Comparison of ENCODE assay signal across 33 cellular contexts in genomic region chr6:140661691-140662090, GRCh38.
DNase-seq lines count a peak whose midpoint lies in the region; ATAC-seq and TF ChIP-seq lines count a peak whose summit lies in the region.
"Had no signal": no experiment of that assay in that cellular context is flagged by ENCODE, and none has a peak within 500 bp of the region (broad histone marks: within the 10 kb centered on the region; RNA-seq: fewer than 3 reads in every experiment).

No MANE protein-coding gene starts in this region.

- H3K27me3 ChIP-seq in SJSA1 (replicated peaks) = no peaks in the 10 kb centered on the region
- H3K27me3 ChIP-seq: foreskin keratinocyte, Peyer's patch, right lobe of liver, stomach, vagina had no signal

- no peaks in the 10 kb centered on the region for H3K36me3 ChIP-seq in SJSA1
- H3K36me3 ChIP-seq: Peyer's patch, right lobe of liver, stomach, vagina had no signal

- H3K36me3 Mint-ChIP-seq in T-helper 2 cell treated with Interferon-gamma antibody and Interleukin-4, amounts not matched to agents 5 μg/mL and 100 μg/mL, for 36 hours (ENCODE audit: low read depth) = no peaks in the 10 kb centered on the region
- H3K36me3 Mint-ChIP-seq: activated naive CD8-positive, alpha-beta T cell treated with anti-CD3 and anti-CD28 coated beads for 36 hours; CD8-positive, alpha-beta memory T cell; naive B cell had no signal

- no peaks in the 10 kb centered on the region for H3K9me3 Mint-ChIP-seq in T-helper 2 cell treated with Interferon-gamma antibody and Interleukin-4, amounts not matched to agents 5 μg/mL and 100 μg/mL, for 36 hours
- H3K9me3 Mint-ChIP-seq: activated B cell treated with CpG ODN at 0.5 μM for 24 hours; activated CD4-positive, alpha-beta T cell treated with anti-CD3 and anti-CD28 coated beads, Interleukin-2, amount 10 ng/mL, durations not matched to agents 7 days and 5 days; activated naive CD8-positive, alpha-beta T cell treated with anti-CD3 and anti-CD28 coated beads for 36 hours; CD8-positive, alpha-beta memory T cell; naive B cell had no signal

- peaks cover 1% of the 10 kb centered on the region for H3K27me3 Mint-ChIP-seq in T-helper 2 cell treated with Interferon-gamma antibody and Interleukin-4, amounts not matched to agents 5 μg/mL and 100 μg/mL, for 36 hours (ENCODE audit: low read depth)
- H3K27me3 Mint-ChIP-seq: activated B cell treated with CpG ODN at 0.5 μM for 24 hours; activated CD4-positive, alpha-beta T cell treated with anti-CD3 and anti-CD28 coated beads, Interleukin-2, amount 10 ng/mL, durations not matched to agents 7 days and 5 days; activated naive CD8-positive, alpha-beta T cell treated with anti-CD3 and anti-CD28 coated beads for 36 hours; CD8-positive, alpha-beta memory T cell; naive B cell had no signal

- no peaks in the 10 kb centered on the region for H3K9me3 ChIP-seq in SJSA1 (replicated peaks)
- H3K9me3 ChIP-seq: Peyer's patch, right lobe of liver, stomach, vagina had no signal

- DNase-seq in AG10803 (ENCODE audit: low read depth) (peak; percentile 60), HCEC 1CT (peak; percentile 76), SJSA1 (ENCODE audit: low read depth in 1 of 2, low spot score in 2 of 2) (peak in 1 of 2 experiments; percentile 34), kidney glomerular epithelial cell (lab: John Stamatoyannopoulos, UW) (peak; percentile 15), D341Med (ENCODE audit: low spot score) (no peak), T1000 (lab: John Stamatoyannopoulos, UW) (no peak)
- DNase-seq in T-helper 2 cell treated with Interferon-gamma antibody and Interleukin-4, amounts not matched to agents 5 μg/mL and 100 μg/mL, for 36 hours (ENCODE audit: low spot score) = no peak
- DNase-seq: activated B cell treated with CpG ODN at 0.5 μM for 24 hours; activated CD4-positive, alpha-beta T cell treated with anti-CD3 and anti-CD28 coated beads, Interleukin-2, amount 10 ng/mL, durations not matched to agents 7 days and 5 days; activated effector memory CD4-positive, alpha-beta T cell treated with anti-CD3 and anti-CD28 coated beads, Interleukin-2, amount 50 U/mL, for 16 hours; activated naive CD8-positive, alpha-beta T cell treated with anti-CD3 and anti-CD28 coated beads for 36 hours; activated T-cell treated with anti-CD3 and anti-CD28 coated beads, Interleukin-2, amount 50 U/mL, for 1 hour; aorta; CD8-positive, alpha-beta memory T cell; erythroblast; foreskin keratinocyte; GF-D8; GOT3; head of caudate nucleus; KG1; kidney; midbrain; MM.1S; naive B cell; NCI-H1930; Peyer's patch; right lobe of liver; SHP77 treated with DMSO at 0.1 percent for 48 hours; stimulated activated CD4-positive, alpha-beta T cell treated with anti-CD3 and anti-CD28 coated beads, Interleukin-4, amount 100 ng/mL, for 1 hour; stomach; T-helper 1 cell had no signal

- H3K27ac ChIP-seq in SJSA1 = 0 out of 2 replicates have a peak overlapping the region, but pooled peaks have one; percentile 24
- H3K27ac ChIP-seq: foreskin keratinocyte, Peyer's patch, right lobe of liver, stomach, vagina had no signal

- no peak for ATAC-seq in HG03280 (IDR thresholded peaks at IDR 0.05; ENCODE audit: unreplicated experiment)
- ATAC-seq: foreskin keratinocyte, right lobe of liver had no signal

- H3K4me1 ChIP-seq in SJSA1 (replicated peaks) = peaks cover 10% of the 10 kb centered on the region
- H3K4me1 ChIP-seq: Peyer's patch, right lobe of liver, stomach, vagina had no signal

- no peaks in the 10 kb centered on the region for H3K4me1 Mint-ChIP-seq in T-helper 2 cell treated with Interferon-gamma antibody and Interleukin-4, amounts not matched to agents 5 μg/mL and 100 μg/mL, for 36 hours (ENCODE audit: low read depth)
- H3K4me1 Mint-ChIP-seq: activated CD4-positive, alpha-beta T cell treated with anti-CD3 and anti-CD28 coated beads, Interleukin-2, amount 10 ng/mL, durations not matched to agents 7 days and 5 days; activated naive CD8-positive, alpha-beta T cell treated with anti-CD3 and anti-CD28 coated beads for 36 hours; CD8-positive, alpha-beta memory T cell had no signal

- no peak overlapping the region for H3K4me3 Mint-ChIP-seq in T-helper 2 cell treated with Interferon-gamma antibody and Interleukin-4, amounts not matched to agents 5 μg/mL and 100 μg/mL, for 36 hours
- H3K4me3 Mint-ChIP-seq: activated B cell treated with CpG ODN at 0.5 μM for 24 hours; activated CD4-positive, alpha-beta T cell treated with anti-CD3 and anti-CD28 coated beads, Interleukin-2, amount 10 ng/mL, durations not matched to agents 7 days and 5 days; activated naive CD8-positive, alpha-beta T cell treated with anti-CD3 and anti-CD28 coated beads for 36 hours; CD8-positive, alpha-beta memory T cell; naive B cell had no signal

- no peak for TF ChIP-seq CTCF in AG10803 (conservative IDR thresholded peaks at IDR 0.05; ENCODE audit: low read length)

- H3K27ac Mint-ChIP-seq in T-helper 2 cell treated with Interferon-gamma antibody and Interleukin-4, amounts not matched to agents 5 μg/mL and 100 μg/mL, for 36 hours = no peak overlapping the region
- H3K27ac Mint-ChIP-seq: activated B cell treated with CpG ODN at 0.5 μM for 24 hours; activated CD4-positive, alpha-beta T cell treated with anti-CD3 and anti-CD28 coated beads, Interleukin-2, amount 10 ng/mL, durations not matched to agents 7 days and 5 days; activated naive CD8-positive, alpha-beta T cell treated with anti-CD3 and anti-CD28 coated beads for 36 hours; CD8-positive, alpha-beta memory T cell; naive B cell had no signal

- H3K4me3 ChIP-seq in AG10803 (ENCODE audit: low read length) (no peak overlapping the region), SJSA1 (no peak overlapping the region)
- H3K4me3 ChIP-seq: Peyer's patch, right lobe of liver, stomach, vagina had no signal

Comparison
In these comparisons a context has a peak if more than half of its experiments do, and no peak if none do; other contexts are left out.
1. DNase-seq: peak in AG10803 (single experiment), HCEC 1CT (single experiment) and kidney glomerular epithelial cell (single experiment); none in D341Med (single experiment), T1000 (single experiment) and T-helper 2 cell treated with Interferon-gamma antibody and Interleukin-4, amounts not matched to agents 5 μg/mL and 100 μg/mL, for 36 hours (single experiment).